9 cellular contexts compared by ENCODE assay signal in genomic region chr17:29219378-29220047, GRCh38. TPM values are rescaled to one million over a fixed set of nuclear protein-coding genes. Genes with fewer than 3 reads are reported as not detected.
A peak's percentile ranks its signal among the peaks of the same experiment; 100 is the strongest.
DNase-seq lines count a peak whose midpoint lies in the region; ATAC-seq and TF ChIP-seq lines count a peak whose summit lies in the region.
"Had no signal": no experiment of that assay in that cellular context is flagged by ENCODE, and none has a peak within 500 bp of the region (broad histone marks: within the 10 kb centered on the region; RNA-seq: fewer than 3 reads in every experiment).

No MANE protein-coding gene starts in this region.

- no peaks in the 10 kb centered on the region for H3K9me3 Mint-ChIP-seq in endodermal cell

- H3K36me3 ChIP-seq in endodermal cell (ENCODE audit: control insufficient read depth, insufficient read depth, low read length), result no peaks in the 10 kb centered on the region

- ATAC-seq in HG03280 (IDR thresholded peaks at IDR 0.05; ENCODE audit: unreplicated experiment) (peak; percentile 75), GM21529 (IDR thresholded peaks at IDR 0.05; ENCODE audit: unreplicated experiment) (no peak)

- no peak overlapping the region for H3K27ac Mint-ChIP-seq in endodermal cell

- peaks cover 2% of the 10 kb centered on the region for H3K4me1 Mint-ChIP-seq in endodermal cell

- no peaks in the 10 kb centered on the region for H3K9me3 ChIP-seq in endodermal cell (ENCODE audit: control insufficient read depth, low read length)

- WGBS in endodermal cell (ENCODE audit: insufficient coverage in 1 of 2, insufficient read length in 1 of 2), 2 experiments, result 25 to 30% methylated on average over 13 to 14 of the region's 14 CpGs

- H3K4me3 Mint-ChIP-seq in endodermal cell, result no peak overlapping the region

- DNase-seq in DMS53 treated with DMSO at 0.1 percent for 48 hours (lab: John Stamatoyannopoulos, UW; ENCODE audit: unreplicated experiment) (peak; percentile 54), NOMO-1 treated with dmso at 0.1 percent for 144 hours (lab: John Stamatoyannopoulos, UW; ENCODE audit: unreplicated experiment) (peak; percentile 75), endodermal cell (peak; percentile 97), middle frontal gyrus (ENCODE audit: extremely low spot score, low spot score) (peak; percentile 78)
- peak; percentile 24 to 64 (median 50) for DNase-seq in activated CD8-positive, alpha-beta memory T cell treated with anti-CD3 and anti-CD28 coated beads for 48 hours (ENCODE audit: low read depth in 2 of 3, low spot score in 2 of 3)
- peak; percentile 58 for DNase-seq in stimulated activated CD8-positive, alpha-beta memory T cell treated with anti-CD3 and anti-CD28 coated beads, Interleukin-4, amount 100 ng/mL, for 24 hours (ENCODE audit: low read depth)

- no peaks in the 10 kb centered on the region for H3K36me3 Mint-ChIP-seq in endodermal cell (ENCODE audit: low read depth)

- no peaks in the 10 kb centered on the region for H3K4me1 ChIP-seq in endodermal cell (ENCODE audit: control insufficient read depth, insufficient read depth, low read length)

- H3K9ac ChIP-seq in endodermal cell (ENCODE audit: extremely low read depth, low read length, poor library complexity, severe bottlenecking), result no peak overlapping the region

- no peaks in the 10 kb centered on the region for H3K27me3 ChIP-seq in endodermal cell (ENCODE audit: control insufficient read depth, insufficient read depth, low read length, poor library complexity, severe bottlenecking)

- no peak overlapping the region for H3K27ac ChIP-seq in endodermal cell (ENCODE audit: low read depth, low read length)

- TF ChIP-seq CTCF in endodermal cell (conservative IDR thresholded peaks at IDR 0.05), result peak; percentile 98

- H3K27me3 Mint-ChIP-seq in endodermal cell (ENCODE audit: insufficient read depth), result no peaks in the 10 kb centered on the region

- no peak overlapping the region for H3K4me3 ChIP-seq in endodermal cell (ENCODE audit: low read length)

RNA-seq across cellular contexts. Expression of gene CRYBA1, which starts 27.1 kb away (rescaled TPM):
- total RNA-seq in endodermal cell, result not detected
- polyA plus RNA-seq in endodermal cell (2013, experiment 1 of 2), result 0.50 TPM
- not detected for polyA plus RNA-seq in endodermal cell (2013, experiment 2 of 2)
- polyA plus RNA-seq: esophagus had no signal

RNA-seq across cellular contexts. Expression of gene MYO18A, which starts 39.3 kb away (rescaled TPM):
- total RNA-seq in endodermal cell, result 10 to 100 TPM; 43.8 to 56.7 TPM
- 30.0 TPM for polyA plus RNA-seq in endodermal cell (2013, experiment 1 of 2)
- polyA plus RNA-seq in endodermal cell (2013, experiment 2 of 2), result 37.8 TPM
